8 cellular contexts compared by ENCODE assay signal in the genomic region with DNA sequence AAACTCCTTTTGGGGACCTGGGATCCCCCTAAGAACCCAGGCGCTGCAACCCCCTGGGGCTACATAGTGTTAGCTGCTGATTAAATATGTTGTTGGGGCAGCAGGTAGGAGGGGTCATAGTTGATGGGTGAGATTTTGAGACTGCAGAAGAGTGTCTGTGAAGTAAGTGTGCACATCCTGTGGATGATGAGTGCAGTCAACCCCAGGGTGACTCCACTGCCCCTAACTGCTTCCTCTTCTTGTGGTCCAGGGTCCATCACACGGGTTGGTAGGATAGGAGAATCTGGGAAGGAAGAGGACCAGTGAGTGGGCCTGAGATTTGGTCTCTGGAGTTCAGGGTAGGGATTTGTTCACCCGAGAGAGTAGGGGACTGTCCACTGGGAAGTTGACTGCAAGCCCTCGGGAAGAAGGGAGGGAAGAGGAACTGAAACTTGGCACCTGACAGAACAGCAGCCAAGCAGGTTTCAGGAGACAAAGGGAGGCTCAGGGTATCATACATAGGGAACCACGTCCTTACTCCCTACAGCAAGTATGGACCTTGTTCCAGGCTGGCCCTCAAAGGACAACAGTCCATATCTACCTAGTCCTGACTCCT. TPM values are rescaled to one million over a fixed set of nuclear protein-coding genes. Genes with fewer than 3 reads are reported as not detected.
DNase-seq lines count a peak whose midpoint lies in the region; ATAC-seq, FAIRE-seq and TF ChIP-seq lines count a peak whose summit lies in the region.
"Had no signal": no experiment of that assay in that cellular context is flagged by ENCODE, and none has a peak within 500 bp of the region (broad histone marks: within the 10 kb centered on the region; RNA-seq: fewer than 3 reads in every experiment).

No MANE protein-coding gene starts in this region.

- peak overlapping the region in 3 of 4 donors; percentile 10 to 89 (median 46) for H3K27ac ChIP-seq in Peyer's patch

- H3K4me2 ChIP-seq in skeletal muscle satellite cell (ENCODE audit: low read length): peak overlapping the region; percentile 86

- no peaks in the 10 kb centered on the region for H3K36me3 ChIP-seq in Peyer's patch
- H3K36me3 ChIP-seq in skeletal muscle satellite cell (ENCODE audit: insufficient read depth, low read length): no peaks in the 10 kb centered on the region

- peak; percentile 33 for ATAC-seq in esophagus mucosa
- no peak for ATAC-seq in HG02852 (IDR thresholded peaks at IDR 0.05; ENCODE audit: unreplicated experiment)
- ATAC-seq in GM18511 (IDR thresholded peaks at IDR 0.05; ENCODE audit: unreplicated experiment): no peak
- no peak for ATAC-seq in GM18870 (IDR thresholded peaks at IDR 0.05; ENCODE audit: unreplicated experiment)

- FAIRE-seq in GM18507 (lab: Jason Lieb, UNC): peak; percentile 91

- H3K4me1 ChIP-seq in Peyer's patch (peaks cover 0 to 16% (median 0%) of the 10 kb centered on the region in 4 donors), skeletal muscle satellite cell (ENCODE audit: control insufficient read depth, insufficient read depth, low read length) (peaks cover 4% of the 10 kb centered on the region)

- no peaks in the 10 kb centered on the region for H3K27me3 ChIP-seq in Peyer's patch
- H3K27me3 ChIP-seq in skeletal muscle satellite cell (ENCODE audit: control insufficient read depth, insufficient read depth, low read length): no peaks in the 10 kb centered on the region

- no peak for TF ChIP-seq POLR2A in Peyer's patch (IDR thresholded peaks at IDR 0.05)

- TF ChIP-seq CTCF in Peyer's patch (IDR thresholded peaks at IDR 0.05): no peak

- H3K4me3 ChIP-seq in Peyer's patch (peak overlapping the region in 2 of 4 donors; percentile 60 to 62), skeletal muscle satellite cell (ENCODE audit: low read length) (peak overlapping the region; percentile 83)

- H3K9me3 ChIP-seq in Peyer's patch (no peaks in the 10 kb centered on the region), skeletal muscle satellite cell (replicated peaks; ENCODE audit: low read length) (no peaks in the 10 kb centered on the region)

- H3K9ac ChIP-seq in skeletal muscle satellite cell (ENCODE audit: low read depth, low read length): peak overlapping the region; percentile 74

- DNase-seq in GM18507 (ENCODE audit: extremely low spot score, insufficient read length, low read depth) (no peak), Peyer's patch (peak in 1 of 3 donors; percentile 19)
- DNase-seq: erythroblast had no signal

RNA-seq across cellular contexts. Expression of a gene that starts 8.5 kb away (rescaled TPM):
- total RNA-seq in Peyer's patch: 10 to 100 TPM; 33.8 to 58.9 (median 52.8) TPM
- total RNA-seq in esophagus mucosa: 36.4 TPM
- 1.0 and 1.3 TPM in 2 replicates for total RNA-seq in skeletal muscle satellite cell (2012; rRNA removed)

RNA-seq across cellular contexts. Expression of a gene that starts 30.0 kb away (rescaled TPM):
- total RNA-seq in Peyer's patch: 10 to 100 TPM in 3 of 4 donors, not detected in 1; 37.0 to 84.4 (median 78.8) TPM
- total RNA-seq in esophagus mucosa: 0.96 TPM
- total RNA-seq in skeletal muscle satellite cell (2012; rRNA removed): 0.22 TPM in 1 of 2 replicates, not detected in the other
